12 cellular contexts compared by ENCODE assay signal in genomic region chr1:66284746-66285145, GRCh38.
"Had no signal": no experiment of that assay in that cellular context is flagged by ENCODE, and none has a peak within 500 bp of the region (broad histone marks: within the 10 kb centered on the region; RNA-seq: fewer than 3 reads in every experiment).

No MANE protein-coding gene starts in this region.

- H3K4me3 Mint-ChIP-seq: neural crest cell; stimulated activated naive CD8-positive, alpha-beta T cell treated with anti-CD3 and anti-CD28 coated beads, Interleukin-15, Interleukin-2, amounts not matched to agents 100 ng/mL and 50 ng/mL, for 24 hours; type B pancreatic cell had no signal

- H3K9me3 Mint-ChIP-seq: activated T-helper 1 cell treated with anti-CD3 and anti-CD28 coated beads, Interleukin-12 subunit alpha, Interleukin-12 subunit beta, Interleukin-2, Interleukin-4 antibody, amounts not matched to agents 30 ng/mL and 10 ng/mL and 1 ng/mL, durations not matched to agents 14 hours and 24 hours and 36 hours; neural crest cell; type B pancreatic cell had no signal

- H3K27me3 ChIP-seq: right lobe of liver had no signal

- H3K27me3 Mint-ChIP-seq: stimulated activated naive CD8-positive, alpha-beta T cell treated with anti-CD3 and anti-CD28 coated beads, Interleukin-15, Interleukin-2, amounts not matched to agents 100 ng/mL and 50 ng/mL, for 24 hours; type B pancreatic cell had no signal

- H3K4me1 ChIP-seq: right lobe of liver had no signal

- ATAC-seq: activated CD4-positive, CD25-positive, alpha-beta regulatory T cell treated with anti-CD3 and anti-CD28 coated beads, Interleukin-2, amount 50 U/mL, for 24 hours; right lobe of liver had no signal

- H3K36me3 ChIP-seq: right lobe of liver had no signal

- H3K27ac ChIP-seq: right lobe of liver had no signal

- H3K36me3 Mint-ChIP-seq: type B pancreatic cell had no signal

- H3K9me3 ChIP-seq: right lobe of liver had no signal

- DNase-seq: activated CD4-positive, alpha-beta T cell treated with anti-CD3 and anti-CD28 coated beads, Interleukin-2, amount 50 U/mL, for 4 hours; activated CD8-positive, alpha-beta memory T cell treated with anti-CD3 and anti-CD28 coated beads, Interleukin-2, amount 50 U/mL, for 48 hours; activated naive CD4-positive, alpha-beta T cell; effector CD8-positive, alpha-beta T cell; foreskin melanocyte; mesendoderm; right lobe of liver had no signal

- H3K27ac Mint-ChIP-seq: stimulated activated naive CD8-positive, alpha-beta T cell treated with anti-CD3 and anti-CD28 coated beads, Interleukin-15, Interleukin-2, amounts not matched to agents 100 ng/mL and 50 ng/mL, for 24 hours; type B pancreatic cell had no signal

- H3K4me3 ChIP-seq: right lobe of liver had no signal
